15 cellular contexts compared by ENCODE assay signal in the genomic region with DNA sequence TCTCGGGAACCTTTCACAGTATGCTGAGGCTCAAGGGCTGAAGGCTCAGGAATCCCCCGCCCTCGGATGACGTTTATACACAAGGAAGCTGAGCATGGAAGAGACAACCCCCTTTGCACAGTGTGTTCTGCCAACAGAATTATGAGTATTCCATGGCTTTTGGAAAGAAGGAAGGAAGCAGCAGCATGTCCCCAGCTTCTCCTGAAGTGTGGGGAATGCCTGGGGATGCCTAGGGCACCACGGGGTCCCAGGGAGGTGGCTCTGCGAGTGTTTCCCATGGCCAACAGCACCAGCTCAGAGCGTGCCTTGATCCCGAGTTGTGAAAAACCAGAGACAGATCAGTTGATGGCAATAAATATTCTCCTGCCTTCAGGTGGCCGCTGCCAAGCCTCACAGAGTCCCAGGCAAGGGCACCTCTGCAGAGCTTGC.
DNase-seq lines count a peak whose midpoint lies in the region; ATAC-seq and TF ChIP-seq lines count a peak whose summit lies in the region.
"Had no signal": no experiment of that assay in that cellular context is flagged by ENCODE, and none has a peak within 500 bp of the region (broad histone marks: within the 10 kb centered on the region; RNA-seq: fewer than 3 reads in every experiment).

No MANE protein-coding gene starts in this region.

- H2AFZ ChIP-seq in H9 (ENCODE audit: low read length) = no peak overlapping the region

- H3K9me3 ChIP-seq in adrenal gland (replicated peaks in 1 of 3) (no peaks in the 10 kb centered on the region), H9 (ENCODE audit: control insufficient read depth, low read depth, low read length) (no peaks in the 10 kb centered on the region)

- H3K56ac ChIP-seq in H9 (ENCODE audit: insufficient read length, low read depth, low read length) = no peak overlapping the region

- H4K5ac ChIP-seq in H9 (ENCODE audit: insufficient read length, low read depth, low read length) = no peak overlapping the region

- H3K27me3 Mint-ChIP-seq in H9 (ENCODE audit: low read depth) = no peaks in the 10 kb centered on the region
- H3K27me3 Mint-ChIP-seq: T-cell had no signal

- H4K20me1 ChIP-seq in H9 (ENCODE audit: control insufficient read depth, insufficient read depth, insufficient read length) = no peaks in the 10 kb centered on the region

- H3K9ac ChIP-seq in H9 (ENCODE audit: extremely low read depth, insufficient read length, low read length) = no peak overlapping the region

- no peak overlapping the region for H3K4me2 ChIP-seq in H9 (ENCODE audit: insufficient read depth, insufficient read length, low read length)

- no peak overlapping the region for H3K18ac ChIP-seq in H9 (ENCODE audit: insufficient read length, low read depth, low read length)

- H3K4me1 ChIP-seq in adrenal gland (replicated peaks in 1 of 2) (peaks cover 12 to 30% of the 10 kb centered on the region in 2 donors), H9 (ENCODE audit: insufficient read depth, low read length) (no peaks in the 10 kb centered on the region)

- H3T11ph ChIP-seq in H9 (ENCODE audit: low read length) = no peak overlapping the region

- H2BK15ac ChIP-seq in H9 (ENCODE audit: low read depth, low read length) = no peak overlapping the region

- no peak overlapping the region for H3K23ac ChIP-seq in H9 (ENCODE audit: insufficient read length, low read depth, low read length)

- no peak overlapping the region for H2BK20ac ChIP-seq in H9 (ENCODE audit: low read depth, low read length, poor library complexity, severe bottlenecking)

- no peaks in the 10 kb centered on the region for H3K79me2 ChIP-seq in H9 (ENCODE audit: insufficient read depth, low read length)

- H4K8ac ChIP-seq in H9 (replicated peaks; ENCODE audit: insufficient read length, low read depth, low read length) = no peak overlapping the region

- no peaks in the 10 kb centered on the region for H3K79me1 ChIP-seq in H9 (ENCODE audit: insufficient read depth, low read depth, low read length, poor library complexity, severe bottlenecking)

- ATAC-seq in GM18502 (IDR thresholded peaks at IDR 0.05; ENCODE audit: poor library complexity, unreplicated experiment) (no peak), HG02973 (IDR thresholded peaks at IDR 0.05; ENCODE audit: unreplicated experiment) (no peak)

- peaks cover 17 to 31% (median 18%) of the 10 kb centered on the region in 3 experiments for H3K36me3 Mint-ChIP-seq in H9 (ENCODE audit: insufficient read depth in 1 of 3, low read depth in 3 of 3)
- H3K36me3 Mint-ChIP-seq: activated naive CD4-positive, alpha-beta T cell treated with anti-CD3 and anti-CD28 coated beads, Interleukin-2, amount 10 ng/mL, durations not matched to agents 7 days and 5 days; T-cell had no signal

- intact Hi-C loops in adrenal gland (cut with DNase I) = no loop called here

- H3K4ac ChIP-seq in H9 (ENCODE audit: low read depth, low read length) = no peak overlapping the region

- H3K27ac Mint-ChIP-seq in H9 = 0 out of 7 replicates have a peak overlapping the region, but pooled peaks of 1 of the 3 experiments have one; percentile 19
- H3K27ac Mint-ChIP-seq: activated naive CD4-positive, alpha-beta T cell treated with anti-CD3 and anti-CD28 coated beads, Interleukin-2, amount 10 ng/mL, durations not matched to agents 7 days and 5 days; T-cell had no signal

- H2BK5ac ChIP-seq in H9 (ENCODE audit: insufficient read length, low read length) = no peak overlapping the region

- no peak overlapping the region for H2BK120ac ChIP-seq in H9 (ENCODE audit: low read depth, low read length, poor library complexity, severe bottlenecking)

- H3K23me2 ChIP-seq in H9 (ENCODE audit: insufficient read length, low read depth, low read length, poor library complexity, severe bottlenecking) = no peaks in the 10 kb centered on the region

- H3K4me1 Mint-ChIP-seq in H9 = peaks cover 5 to 9% of the 10 kb centered on the region in 2 experiments; a peak in 3 of 4 replicates

- H3K9me3 Mint-ChIP-seq in H9 = no peaks in the 10 kb centered on the region
- H3K9me3 Mint-ChIP-seq: activated naive CD4-positive, alpha-beta T cell treated with anti-CD3 and anti-CD28 coated beads, Interleukin-2, amount 10 ng/mL, durations not matched to agents 7 days and 5 days; CD14-positive monocyte; T-cell had no signal

- H3K27ac ChIP-seq in adrenal gland (peak overlapping the region in 2 of 5 donors; percentile 27 to 73), temporal lobe (ENCODE audit: low read depth, low read length) (peak overlapping the region; percentile 40), H9 (ENCODE audit: insufficient read length, low read depth, low read length) (no peak overlapping the region)

- no peak for TF ChIP-seq CTCF in adrenal gland (IDR thresholded peaks at IDR 0.05)
- TF ChIP-seq CTCF in fibroblast of mammary gland (conservative IDR thresholded peaks at IDR 0.05; ENCODE audit: control insufficient read depth, insufficient read depth, low read depth, low read length) = no peak
- no peak for TF ChIP-seq CTCF in H9 (conservative IDR thresholded peaks at IDR 0.05)

- H3K4me3 ChIP-seq in adrenal gland (no peak overlapping the region), fibroblast of mammary gland (ENCODE audit: control insufficient read depth, low read depth, low read length) (no peak overlapping the region)

- H3K36me3 ChIP-seq in adrenal gland (replicated peaks in 1 of 2) = no peaks in the 10 kb centered on the region

- no peak overlapping the region for H3K14ac ChIP-seq in H9 (ENCODE audit: insufficient read depth, low read length)

- no peak overlapping the region for H3K4me3 Mint-ChIP-seq in H9
- H3K4me3 Mint-ChIP-seq: activated naive CD4-positive, alpha-beta T cell treated with anti-CD3 and anti-CD28 coated beads, Interleukin-2, amount 10 ng/mL, durations not matched to agents 7 days and 5 days; CD14-positive monocyte; T-cell had no signal

- no peak for TF ChIP-seq POLR2A in adrenal gland (IDR thresholded peaks at IDR 0.05)

- H3K27me3 ChIP-seq in adrenal gland (no peaks in the 10 kb centered on the region), H9 (ENCODE audit: insufficient read depth, low read length) (no peaks in the 10 kb centered on the region)

- DNase-seq in adrenal gland = peak in 5 of 7 donors; percentile 15 to 76 (median 48)
- DNase-seq in fibroblast of mammary gland (ENCODE audit: low read depth) = peak; percentile 91
- peak; percentile 57 for DNase-seq in mucosa of gallbladder (ENCODE audit: low spot score)
- DNase-seq in NCI-H1436 (lab: John Stamatoyannopoulos, UW) = no peak
- no peak for DNase-seq in H9
- DNase-seq: activated CD4-positive, alpha-beta T cell treated with anti-CD3 and anti-CD28 coated beads, Interleukin-2, amount 50 U/mL, for 1 hour; activated naive CD4-positive, alpha-beta T cell treated with anti-CD3 and anti-CD28 coated beads, Interleukin-2, amount 10 ng/mL, durations not matched to agents 7 days and 5 days; GDM1; H7; NCI-H2029 treated with DMSO at 0.1 percent for 48 hours; T-cell had no signal

- no peak overlapping the region for H2AK5ac ChIP-seq in H9 (ENCODE audit: insufficient read length, low read length)

- 58 to 73% (median 69%) methylated on average over 9 of the region's 9 CpGs for WGBS in adrenal gland, 4 donors
- no CpG with 5 or more reads among the region's 9 CpGs for WGBS in H9 (ENCODE audit: extremely low coverage, insufficient read length, low lambda C conversion rate)

- no peak overlapping the region for H4K91ac ChIP-seq in H9 (ENCODE audit: insufficient read length, low read depth, low read length)

- no peak overlapping the region for H2BK12ac ChIP-seq in H9 (ENCODE audit: insufficient read length, low read depth, low read length)

Comparison
In these comparisons a context has a peak if more than half of its experiments do, and no peak if none do; other contexts are left out.
1. DNase-seq: peak in adrenal gland (5 of 7), fibroblast of mammary gland (single experiment) and mucosa of gallbladder (single experiment); none in NCI-H1436 (single experiment) and H9 (single experiment).